8 cellular contexts compared by ENCODE assay signal in genomic region chr1:77281491-77282186, GRCh38. TPM values are rescaled to one million over a fixed set of nuclear protein-coding genes. Genes with fewer than 3 reads are reported as not detected.
DNase-seq lines count a peak whose midpoint lies in the region; ATAC-seq and TF ChIP-seq lines count a peak whose summit lies in the region.

A gene with protein sequence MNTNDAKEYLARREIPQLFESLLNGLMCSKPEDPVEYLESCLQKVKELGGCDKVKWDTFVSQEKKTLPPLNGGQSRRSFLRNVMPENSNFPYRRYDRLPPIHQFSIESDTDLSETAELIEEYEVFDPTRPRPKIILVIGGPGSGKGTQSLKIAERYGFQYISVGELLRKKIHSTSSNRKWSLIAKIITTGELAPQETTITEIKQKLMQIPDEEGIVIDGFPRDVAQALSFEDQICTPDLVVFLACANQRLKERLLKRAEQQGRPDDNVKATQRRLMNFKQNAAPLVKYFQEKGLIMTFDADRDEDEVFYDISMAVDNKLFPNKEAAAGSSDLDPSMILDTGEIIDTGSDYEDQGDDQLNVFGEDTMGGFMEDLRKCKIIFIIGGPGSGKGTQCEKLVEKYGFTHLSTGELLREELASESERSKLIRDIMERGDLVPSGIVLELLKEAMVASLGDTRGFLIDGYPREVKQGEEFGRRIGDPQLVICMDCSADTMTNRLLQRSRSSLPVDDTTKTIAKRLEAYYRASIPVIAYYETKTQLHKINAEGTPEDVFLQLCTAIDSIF (plus strand): TSS chr1:77282019. CDS start chr1:77282314, 295 bp downstream.

- no peaks in the 10 kb centered on the region for H3K36me3 Mint-ChIP-seq in activated naive CD4-positive, alpha-beta T cell treated with anti-CD3 and anti-CD28 coated beads for 36 hours (ENCODE audit: low read depth)

- peak within 1 kb of the TSS; percentile 52 for H3K4me2 ChIP-seq in OCI-LY7 (ENCODE audit: low read length)

- H3K27ac Mint-ChIP-seq in activated naive CD4-positive, alpha-beta T cell treated with anti-CD3 and anti-CD28 coated beads for 36 hours, result no peak within 1 kb of the TSS

- H3K4me1 Mint-ChIP-seq in activated naive CD4-positive, alpha-beta T cell treated with anti-CD3 and anti-CD28 coated beads for 36 hours (ENCODE audit: low read depth), result peaks cover 37% of the 10 kb centered on the region

- no peak for TF ChIP-seq CTCF in OCI-LY7 (conservative IDR thresholded peaks at IDR 0.05; ENCODE audit: low read length)
- TF ChIP-seq CTCF in neutrophil (IDR thresholded peaks at IDR 0.05), result no peak
- TF ChIP-seq CTCF in thoracic aorta (IDR thresholded peaks at IDR 0.05), result no peak

- no peak within 1 kb of the TSS for H3K4me3 ChIP-seq in OCI-LY7 (ENCODE audit: low read depth, low read length, poor library complexity, severe bottlenecking)
- H3K4me3 ChIP-seq in neutrophil (ENCODE audit: low read depth in 1 of 2, low read length in 1 of 2), result peak within 1 kb of the TSS; percentile 40 to 56
- peak within 1 kb of the TSS; percentile 77 for H3K4me3 ChIP-seq in thoracic aorta

- intact Hi-C loops in OCI-LY7 (cut with micrococcal nuclease; ENCODE audit: unreplicated experiment), result no loop called here
- intact Hi-C loops in activated naive CD4-positive, alpha-beta T cell treated with anti-CD3 and anti-CD28 coated beads for 36 hours (cut with micrococcal nuclease), result loop anchor here (1.0 to 5.0 kb wide), 6 partner anchors 30 to 696 kb away; partner anchors contain the start of genes FUBP1, PIGK and ZZZ3

- H3K4me1 ChIP-seq in OCI-LY7 (ENCODE audit: insufficient read depth, low read length, poor library complexity, severe bottlenecking) (peaks cover 17% of the 10 kb centered on the region), neutrophil (ENCODE audit: control insufficient read depth in 1 of 2, insufficient read depth in 1 of 2, low read depth in 1 of 2, low read length in 1 of 2) (peaks cover 19 to 33% of the 10 kb centered on the region in 2 experiments), thoracic aorta (ENCODE audit: control insufficient read depth in 1 of 2, low read depth in 2 of 2) (peaks cover 5 to 13% of the 10 kb centered on the region in 2 donors)

- no peaks in the 10 kb centered on the region for H3K27me3 Mint-ChIP-seq in activated naive CD4-positive, alpha-beta T cell treated with anti-CD3 and anti-CD28 coated beads for 36 hours (ENCODE audit: low read depth)

- H3K9me3 ChIP-seq in OCI-LY7 (ENCODE audit: low read length), result no peaks in the 10 kb centered on the region
- H3K9me3 ChIP-seq in neutrophil, result no peaks in the 10 kb centered on the region
- H3K9me3 ChIP-seq in thoracic aorta, result no peaks in the 10 kb centered on the region

- no peaks in the 10 kb centered on the region for H3K36me3 ChIP-seq in OCI-LY7 (ENCODE audit: insufficient read depth, low read length)
- H3K36me3 ChIP-seq in neutrophil, result no peaks in the 10 kb centered on the region
- H3K36me3 ChIP-seq in thoracic aorta, result no peaks in the 10 kb centered on the region

- ATAC-seq in HG02759 (IDR thresholded peaks at IDR 0.05; ENCODE audit: unreplicated experiment), result peak; percentile 82
- ATAC-seq in thoracic aorta (ENCODE audit: insufficient number of reproducible peaks, low FRiP score, low read depth), result no peak
- ATAC-seq in GM18520 (IDR thresholded peaks at IDR 0.05; ENCODE audit: unreplicated experiment), result no peak

- no peaks in the 10 kb centered on the region for H4K20me1 ChIP-seq in OCI-LY7 (ENCODE audit: insufficient read depth, low read length)

- H3K9me3 Mint-ChIP-seq in activated naive CD4-positive, alpha-beta T cell treated with anti-CD3 and anti-CD28 coated beads for 36 hours, result no peaks in the 10 kb centered on the region

- peak; percentile 67 for DNase-seq in ELR (ENCODE audit: low read depth)
- DNase-seq in OCI-LY7 (ENCODE audit: low spot score), result no peak
- peak; percentile 58 for DNase-seq in activated naive CD4-positive, alpha-beta T cell treated with anti-CD3 and anti-CD28 coated beads for 36 hours
- peak; percentile 64 for DNase-seq in globus pallidus (ENCODE audit: low spot score)
- DNase-seq in thoracic aorta (ENCODE audit: low spot score), result no peak

- CTCF ChIA-PET in OCI-LY7 (lab: Charles Lee; ENCODE audit: unreplicated experiment), result no interaction called here
- CTCF ChIA-PET in activated naive CD4-positive, alpha-beta T cell treated with anti-CD3 and anti-CD28 coated beads for 36 hours (lab: Charles Lee), result interaction anchor here (0.6 to 2.7 kb wide), 4 partner anchors 14 to 251 kb away, joined by 3 to 8 read pairs (median 3); no protein-coding TSS in a partner anchor

- POLR2A ChIA-PET in OCI-LY7 (lab: Charles Lee), result interaction anchor here (0.8 to 1.9 kb wide), 2 partner anchors 13 to 63 kb away, joined by 3 to 7 read pairs; no protein-coding TSS in a partner anchor

- no peak within 1 kb of the TSS for H3K27ac ChIP-seq in OCI-LY7 (ENCODE audit: low read depth, low read length, poor library complexity, severe bottlenecking)
- no peak within 1 kb of the TSS for H3K27ac ChIP-seq in neutrophil
- H3K27ac ChIP-seq in thoracic aorta, result no peak within 1 kb of the TSS

- BruUV-seq in OCI-LY7 (replicated peaks; lab: Mats Ljungman, UMichigan), result no TSS peak

- peak within 1 kb of the TSS; percentile 14; the same call in 1 of the 2 replicates for H2AFZ ChIP-seq in OCI-LY7 (ENCODE audit: low read length)

- peak within 1 kb of the TSS; percentile 75 for H3K4me3 Mint-ChIP-seq in activated naive CD4-positive, alpha-beta T cell treated with anti-CD3 and anti-CD28 coated beads for 36 hours

- no peaks in the 10 kb centered on the region for H3K79me2 ChIP-seq in OCI-LY7 (ENCODE audit: insufficient read depth, low read depth, low read length)

- no peaks in the 10 kb centered on the region for H3K9me2 ChIP-seq in OCI-LY7 (ENCODE audit: insufficient read depth, low read length)

- peaks cover 72% of the 10 kb centered on the region for H3K27me3 ChIP-seq in neutrophil
- no peaks in the 10 kb centered on the region for H3K27me3 ChIP-seq in thoracic aorta (replicated peaks; ENCODE audit: insufficient read depth)

RNA-seq across cellular contexts. Expression of the gene that starts here (rescaled TPM):
- not detected in 2 replicates for total RNA-seq in OCI-LY7 (2014; rRNA removed; shearing (Covaris generic))
- total RNA-seq in OCI-LY7 (2022) (not detected in 2 replicates), thoracic aorta (1 to 10 TPM in 1 of 2 donors, under 1 TPM in 1; 0.56 to 1.4 TPM)
- 1 to 10 TPM; 7.0 to 9.1 TPM for total RNA-seq in activated naive CD4-positive, alpha-beta T cell treated with anti-CD3 and anti-CD28 coated beads for 36 hours

Comparison
In these comparisons a context has a peak if more than half of its experiments do, and no peak if none do; other contexts are left out.
1. DNase-seq: peak in ELR (single experiment), activated naive CD4-positive, alpha-beta T cell treated with anti-CD3 and anti-CD28 coated beads for 36 hours (single experiment) and globus pallidus (single experiment); none in OCI-LY7 (single experiment) and thoracic aorta (single experiment).